14 cellular contexts compared by ENCODE assay signal in the genomic region with DNA sequence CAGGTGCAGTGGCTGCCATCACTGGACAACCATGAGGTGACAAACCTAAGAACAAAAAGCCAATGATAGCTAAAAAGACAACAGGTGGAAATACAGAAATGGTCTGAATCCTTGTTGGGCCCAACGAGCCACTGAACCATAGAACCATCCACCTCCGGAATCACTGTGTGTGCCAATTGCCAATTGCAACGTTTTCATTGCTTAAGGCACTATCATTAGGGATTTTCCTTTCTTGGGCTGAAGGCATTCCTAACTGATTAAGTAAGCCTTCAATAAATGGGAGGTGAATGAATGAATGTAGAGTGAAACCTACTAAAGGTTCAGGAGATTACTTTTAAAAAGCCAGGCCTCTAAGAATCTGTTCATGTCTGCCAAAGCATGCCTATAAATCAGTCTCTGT. TPM values are rescaled to one million over a fixed set of nuclear protein-coding genes. Genes with fewer than 3 reads are reported as not detected.
DNase-seq lines count a peak whose midpoint lies in the region; ATAC-seq and TF ChIP-seq lines count a peak whose summit lies in the region.
"Had no signal": no experiment of that assay in that cellular context is flagged by ENCODE, and none has a peak within 500 bp of the region (broad histone marks: within the 10 kb centered on the region; RNA-seq: fewer than 3 reads in every experiment).

No MANE protein-coding gene starts in this region.

- H3K79me2 ChIP-seq in OCI-LY7 (ENCODE audit: insufficient read depth, low read depth, low read length): peaks cover 37% of the 10 kb centered on the region; the same call in 1 of the 2 replicates

- H3K4me3 ChIP-seq in OCI-LY7 (ENCODE audit: low read depth, low read length, poor library complexity, severe bottlenecking): no peak overlapping the region

- no peak for TF ChIP-seq CTCF in brain (conservative IDR thresholded peaks at IDR 0.05)
- TF ChIP-seq CTCF in OCI-LY7 (conservative IDR thresholded peaks at IDR 0.05; ENCODE audit: low read length): no peak

- intact Hi-C loops in activated naive CD4-positive, alpha-beta T cell treated with anti-CD3 and anti-CD28 coated beads for 36 hours (cut with micrococcal nuclease): loop anchor here (5.0 kb wide), 2 partner anchors 48 to 1183 kb away; no protein-coding TSS in a partner anchor
- intact Hi-C loops in OCI-LY7 (cut with micrococcal nuclease; ENCODE audit: unreplicated experiment): loop anchor here (10.0 kb wide), 1 partner anchor 61 kb away; no protein-coding TSS in a partner anchor

- no TSS peak for BruUV-seq in OCI-LY7 (replicated peaks; lab: Mats Ljungman, UMichigan)

- no peak overlapping the region for H3K4me3 Mint-ChIP-seq in activated naive CD4-positive, alpha-beta T cell treated with anti-CD3 and anti-CD28 coated beads, Interleukin-2, amount 50 U/mL, for 24 hours
- no peak overlapping the region for H3K4me3 Mint-ChIP-seq in activated naive CD4-positive, alpha-beta T cell treated with anti-CD3 and anti-CD28 coated beads for 36 hours
- peak overlapping the region in 3 of 5 experiments; percentile 59 to 98 (median 69) for H3K4me3 Mint-ChIP-seq in brain
- H3K4me3 Mint-ChIP-seq: effector memory CD8-positive, alpha-beta T cell had no signal

- peaks cover 14% of the 10 kb centered on the region; the same call in 1 of the 2 replicates for H4K20me1 ChIP-seq in OCI-LY7 (ENCODE audit: insufficient read depth, low read length)

- H3K9me3 ChIP-seq in OCI-LY7 (ENCODE audit: low read length): no peaks in the 10 kb centered on the region

- no peak for ATAC-seq in HG03095 (IDR thresholded peaks at IDR 0.05; ENCODE audit: unreplicated experiment)
- ATAC-seq: effector memory CD8-positive, alpha-beta T cell; left ventricle myocardium superior had no signal

- H2AFZ ChIP-seq in OCI-LY7 (ENCODE audit: low read length): no peak overlapping the region

- H3K4me2 ChIP-seq in OCI-LY7 (ENCODE audit: low read length): no peak overlapping the region

- H3K9me2 ChIP-seq in OCI-LY7 (ENCODE audit: insufficient read depth, low read length): no peaks in the 10 kb centered on the region

- peaks cover 25% of the 10 kb centered on the region for H3K4me1 ChIP-seq in OCI-LY7 (ENCODE audit: insufficient read depth, low read length, poor library complexity, severe bottlenecking)

- POLR2A ChIA-PET in OCI-LY7 (lab: Charles Lee): no interaction called here

- CTCF ChIA-PET in activated naive CD4-positive, alpha-beta T cell treated with anti-CD3 and anti-CD28 coated beads for 36 hours (lab: Charles Lee): interaction anchor here (0.6 kb wide), 1 partner anchor 1155 kb away, joined by 3 read pairs; no protein-coding TSS in a partner anchor
- CTCF ChIA-PET in OCI-LY7 (lab: Charles Lee; ENCODE audit: unreplicated experiment): no interaction called here

- H3K9me3 Mint-ChIP-seq in activated naive CD4-positive, alpha-beta T cell treated with anti-CD3 and anti-CD28 coated beads, Interleukin-2, amount 50 U/mL, for 24 hours: no peaks in the 10 kb centered on the region
- no peaks in the 10 kb centered on the region for H3K9me3 Mint-ChIP-seq in activated naive CD4-positive, alpha-beta T cell treated with anti-CD3 and anti-CD28 coated beads for 36 hours
- H3K9me3 Mint-ChIP-seq in brain: peaks cover 0 to 4% (median 0%) of the 10 kb centered on the region in 5 experiments
- H3K9me3 Mint-ChIP-seq: effector memory CD8-positive, alpha-beta T cell had no signal

- H3K27ac ChIP-seq in OCI-LY7 (ENCODE audit: low read depth, low read length, poor library complexity, severe bottlenecking): no peak overlapping the region

- no peaks in the 10 kb centered on the region for H3K36me3 Mint-ChIP-seq in activated naive CD4-positive, alpha-beta T cell treated with anti-CD3 and anti-CD28 coated beads, Interleukin-2, amount 50 U/mL, for 24 hours
- no peaks in the 10 kb centered on the region for H3K36me3 Mint-ChIP-seq in activated naive CD4-positive, alpha-beta T cell treated with anti-CD3 and anti-CD28 coated beads for 36 hours (ENCODE audit: low read depth)
- no peaks in the 10 kb centered on the region for H3K36me3 Mint-ChIP-seq in brain

- peak overlapping the region; percentile 15 for H3K27ac Mint-ChIP-seq in activated naive CD4-positive, alpha-beta T cell treated with anti-CD3 and anti-CD28 coated beads, Interleukin-2, amount 50 U/mL, for 24 hours
- H3K27ac Mint-ChIP-seq in activated naive CD4-positive, alpha-beta T cell treated with anti-CD3 and anti-CD28 coated beads for 36 hours: no peak overlapping the region
- H3K27ac Mint-ChIP-seq in brain: peak overlapping the region in 3 of 5 experiments; percentile 0 to 56 (median 54)
- H3K27ac Mint-ChIP-seq: effector memory CD8-positive, alpha-beta T cell had no signal

- DNase-seq in activated naive CD4-positive, alpha-beta T cell treated with anti-CD3 and anti-CD28 coated beads for 36 hours: no peak
- DNase-seq in iris pigment epithelial cell (ENCODE audit: low read depth): peak; percentile 82
- no peak for DNase-seq in OCI-LY7 (ENCODE audit: low spot score)
- no peak for DNase-seq in OCI-M2 (lab: John Stamatoyannopoulos, UW; ENCODE audit: unreplicated experiment)
- DNase-seq in stimulated activated CD4-positive, alpha-beta T cell treated with anti-CD3 and anti-CD28 coated beads, Interleukin-12 subunit alpha, Interleukin-12 subunit beta, amount 100 ng/mL, for 4 hours: no peak
- DNase-seq: activated CD4-positive, alpha-beta T cell treated with anti-CD3 and anti-CD28 coated beads for 48 hours; activated gamma-delta T cell treated with Interleukin-2 at 50 U/mL for 16 hours; effector memory CD8-positive, alpha-beta T cell; left ventricle myocardium superior; posterior cingulate gyrus; Right ventricle myocardium superior had no signal

- H3K27me3 Mint-ChIP-seq in activated naive CD4-positive, alpha-beta T cell treated with anti-CD3 and anti-CD28 coated beads, Interleukin-2, amount 50 U/mL, for 24 hours: no peaks in the 10 kb centered on the region
- no peaks in the 10 kb centered on the region for H3K27me3 Mint-ChIP-seq in activated naive CD4-positive, alpha-beta T cell treated with anti-CD3 and anti-CD28 coated beads for 36 hours (ENCODE audit: low read depth)
- H3K27me3 Mint-ChIP-seq in brain: peaks cover 4% of the 10 kb centered on the region
- H3K27me3 Mint-ChIP-seq: effector memory CD8-positive, alpha-beta T cell had no signal

- no peaks in the 10 kb centered on the region for H3K36me3 ChIP-seq in OCI-LY7 (ENCODE audit: insufficient read depth, low read length)

- peaks cover 20% of the 10 kb centered on the region for H3K4me1 Mint-ChIP-seq in activated naive CD4-positive, alpha-beta T cell treated with anti-CD3 and anti-CD28 coated beads, Interleukin-2, amount 50 U/mL, for 24 hours
- H3K4me1 Mint-ChIP-seq in activated naive CD4-positive, alpha-beta T cell treated with anti-CD3 and anti-CD28 coated beads for 36 hours (ENCODE audit: low read depth): peaks cover 21% of the 10 kb centered on the region
- H3K4me1 Mint-ChIP-seq in brain: peaks cover 64% of the 10 kb centered on the region

RNA-seq across cellular contexts. Expression of a gene that starts 3.6 kb away (rescaled TPM):
- total RNA-seq in activated naive CD4-positive, alpha-beta T cell treated with anti-CD3 and anti-CD28 coated beads for 36 hours: 1 to 10 TPM; 5.1 to 5.2 TPM
- polyA plus RNA-seq in brain (ENCODE audit: insufficient read depth, low read depth, low replicate concordance): 4.3 TPM
- total RNA-seq in OCI-LY7 (2014; rRNA removed; shearing (Covaris generic)): 6.8 and 9.0 TPM in 2 replicates
- 12.2 and 12.9 TPM in 2 replicates for total RNA-seq in OCI-LY7 (2022)

RNA-seq across cellular contexts. Expression of a gene that starts 36.9 kb away (rescaled TPM):
- total RNA-seq in activated naive CD4-positive, alpha-beta T cell treated with anti-CD3 and anti-CD28 coated beads for 36 hours: not detected
- polyA plus RNA-seq in brain (ENCODE audit: insufficient read depth, low read depth, low replicate concordance): not detected
- total RNA-seq in OCI-LY7 (2014; rRNA removed; shearing (Covaris generic)): not detected in 2 replicates
- total RNA-seq in OCI-LY7 (2022): not detected in 2 replicates

Comparison
In these comparisons a context has a peak if more than half of its experiments do, and no peak if none do; other contexts are left out.
1. H3K4me3 Mint-ChIP-seq: peak in brain (3 of 5); none in activated naive CD4-positive, alpha-beta T cell treated with anti-CD3 and anti-CD28 coated beads, Interleukin-2, amount 50 U/mL, for 24 hours (single experiment) and activated naive CD4-positive, alpha-beta T cell treated with anti-CD3 and anti-CD28 coated beads for 36 hours (single experiment).